8 cellular contexts compared by ENCODE assay signal in genomic region chr5:17219006-17219422, GRCh38. TPM values are rescaled to one million over a fixed set of nuclear protein-coding genes. Genes with fewer than 3 reads are reported as not detected.
DNase-seq lines count a peak whose midpoint lies in the region; ATAC-seq and TF ChIP-seq lines count a peak whose summit lies in the region.

No MANE protein-coding gene starts in this region.

- WGBS in suprapubic skin: 12% methylated on average over 10 of the region's 20 CpGs

- POLR2A ChIA-PET in AG04450 (lab: Yijun Ruan, JAX): no interaction called here

- H3K27me3 ChIP-seq in AG04450 (ENCODE audit: control insufficient read depth, insufficient read depth, low read length) (no peaks in the 10 kb centered on the region), HUES48 (ENCODE audit: control insufficient read depth, insufficient read depth, low read length) (no peaks in the 10 kb centered on the region), suprapubic skin (peaks cover 19% of the 10 kb centered on the region)

- ATAC-seq in GM18867 (IDR thresholded peaks at IDR 0.05; ENCODE audit: unreplicated experiment): peak; percentile 13

- H3K4me1 ChIP-seq in HUES48 (ENCODE audit: control insufficient read depth, insufficient read depth, low read length) (peaks cover 68% of the 10 kb centered on the region), suprapubic skin (peaks cover 38% of the 10 kb centered on the region)

- DNase-seq in AG04450 (ENCODE audit: low read depth, low spot score) (no peak), islet precursor cell (peak; percentile 83), suprapubic skin (ENCODE audit: low spot score in 2 of 2) (no peak), cortex of kidney (lab: John Stamatoyannopoulos, UW) (no peak)
- DNase-seq in activated CD4-positive, CD25-positive, alpha-beta regulatory T cell (lab: John Stamatoyannopoulos, UW): no peak

- H3K4me3 ChIP-seq in AG04450 (ENCODE audit: low read depth, low read length) (peak overlapping the region; percentile 95), HUES48 (ENCODE audit: low read depth, low read length) (peak overlapping the region; percentile 96), suprapubic skin (peak overlapping the region; percentile 59)

- H3K9ac ChIP-seq in HUES48 (ENCODE audit: low read depth, low read length): peak overlapping the region; percentile 72

- TF ChIP-seq CTCF in AG04450 (IDR thresholded peaks at IDR 0.05; ENCODE audit: low read depth, low read length) (no peak), suprapubic skin (IDR thresholded peaks at IDR 0.05) (no peak)

- CTCF ChIA-PET in AG04450 (lab: Charles Lee): no interaction called here

- H3K36me3 ChIP-seq in HUES48 (ENCODE audit: control insufficient read depth, insufficient read depth, low read length) (peaks cover 20% of the 10 kb centered on the region), suprapubic skin (no peaks in the 10 kb centered on the region)

- TF ChIP-seq EP300 in suprapubic skin (IDR thresholded peaks at IDR 0.05): no peak

- H3K9me3 ChIP-seq in AG04450 (ENCODE audit: control insufficient read depth, insufficient read depth, low read length): no peaks in the 10 kb centered on the region
- H3K9me3 ChIP-seq in HUES48 (ENCODE audit: control insufficient read depth, insufficient read depth, low read length): no peaks in the 10 kb centered on the region
- no peaks in the 10 kb centered on the region for H3K9me3 ChIP-seq in suprapubic skin

- H3K27ac ChIP-seq in AG04450 (ENCODE audit: low read depth, low read length) (peak overlapping the region; percentile 84), HUES48 (ENCODE audit: low read depth, low read length) (peak overlapping the region; percentile 77), angular gyrus (ENCODE audit: low read depth, low read length) (peak overlapping the region; percentile 73), suprapubic skin (no peak overlapping the region)

- no peak for TF ChIP-seq POLR2A in suprapubic skin (IDR thresholded peaks at IDR 0.05)

RNA-seq across cellular contexts. Expression of gene BASP1, which starts 1.6 kb away (rescaled TPM):
- 181 and 227 TPM in 2 replicates for polyA plus RNA-seq in AG04450 (2011; rRNA removed)
- polyA minus RNA-seq in AG04450 (2011; rRNA and poly(A)+ RNA removed): 32.9 and 47.9 TPM in 2 replicates
- total RNA-seq in suprapubic skin: 10 to 100 TPM; 20.7 to 31.9 (median 26.2) TPM
